8 cellular contexts compared by ENCODE assay signal in genomic region chr1:183081-183480, GRCh38.
DNase-seq lines count a peak whose midpoint lies in the region; ATAC-seq and TF ChIP-seq lines count a peak whose summit lies in the region.
"Not testable (repeated sequence)": the region's sequence is repeated elsewhere in the genome, so short reads cannot be mapped to it uniquely, and the experiment has no call there.

No MANE protein-coding gene starts in this region.

- H3K4me3 ChIP-seq in Caco-2 (ENCODE audit: low read depth, low read length); dorsolateral prefrontal cortex; testis: not testable (repeated sequence)

- intact Hi-C loops in Caco-2 (cut with micrococcal nuclease; ENCODE audit: unreplicated experiment); dorsolateral prefrontal cortex (cut with DNase I); sciatic nerve (cut with DNase I); testis (cut with DNase I; ENCODE audit: low total_unique reads): not testable (repeated sequence)

- H3K4me3 Mint-ChIP-seq in Caco-2 (ENCODE audit: unreplicated experiment); activated CD8-positive, alpha-beta T cell treated with anti-CD3 and anti-CD28 coated beads, Interleukin-2, amount 10 ng/mL, durations not matched to agents 7 days and 5 days: not testable (repeated sequence)

- ATAC-seq in activated CD8-positive, alpha-beta T cell treated with anti-CD3 and anti-CD28 coated beads, Interleukin-2, amount 10 ng/mL, durations not matched to agents 7 days and 5 days; left lobe of liver; sciatic nerve: not testable (repeated sequence)

- not testable (repeated sequence) for H3K9me3 ChIP-seq in Caco-2, testis

- CTCF ChIA-PET in Caco-2 (lab: Charles Lee); activated CD8-positive, alpha-beta T cell treated with anti-CD3 and anti-CD28 coated beads, Interleukin-2, amount 10 ng/mL, durations not matched to agents 7 days and 5 days (lab: Charles Lee): not testable (repeated sequence)

- not testable (repeated sequence) for H3K27ac Mint-ChIP-seq in Caco-2 (ENCODE audit: unreplicated experiment); activated CD8-positive, alpha-beta T cell treated with anti-CD3 and anti-CD28 coated beads, Interleukin-2, amount 10 ng/mL, durations not matched to agents 7 days and 5 days

- POLR2A ChIA-PET in Caco-2 (lab: Charles Lee); activated CD8-positive, alpha-beta T cell treated with anti-CD3 and anti-CD28 coated beads, Interleukin-2, amount 10 ng/mL, durations not matched to agents 7 days and 5 days (lab: Charles Lee): not testable (repeated sequence)

- not testable (repeated sequence) for BruUV-seq in Caco-2 (replicated peaks; lab: Mats Ljungman, UMichigan)

- H3K4me1 ChIP-seq in Caco-2, testis: not testable (repeated sequence)

- not testable (repeated sequence) for H3K36me3 ChIP-seq in Caco-2 (ENCODE audit: control insufficient read depth, insufficient read depth, low read length); testis (ENCODE audit: low read depth, missing control alignments)

- DNase-seq in Caco-2 (peak; percentile 12 to 37), activated gamma-delta T cell treated with Interleukin-2 at 50 U/mL for 16 hours (peak; percentile 3), dorsolateral prefrontal cortex (peak in 6 of 10 donors; percentile 1 to 30 (median 20)), left lobe of liver (ENCODE audit: low spot score) (peak; percentile 41), mesenteric fat pad (ENCODE audit: low spot score) (peak; percentile 88), sciatic nerve (ENCODE audit: low spot score) (peak; percentile 57), testis (peak; percentile 12)
- peak; percentile 14 for DNase-seq in activated CD8-positive, alpha-beta T cell treated with anti-CD3 and anti-CD28 coated beads, Interleukin-2, amount 10 ng/mL, durations not matched to agents 7 days and 5 days

- H3K27ac ChIP-seq in dorsolateral prefrontal cortex, testis: not testable (repeated sequence)

- not testable (repeated sequence) for H3K4me1 Mint-ChIP-seq in Caco-2 (ENCODE audit: low read depth, unreplicated experiment); activated CD8-positive, alpha-beta T cell treated with anti-CD3 and anti-CD28 coated beads, Interleukin-2, amount 10 ng/mL, durations not matched to agents 7 days and 5 days (ENCODE audit: low read depth)

- not testable (repeated sequence) for TF ChIP-seq CTCF in Caco-2 (IDR thresholded peaks at IDR 0.05; ENCODE audit: insufficient read depth in 1 of 2, low read depth in 1 of 2, low read length in 1 of 2, severe bottlenecking in 1 of 2, unreplicated experiment in 1 of 2); dorsolateral prefrontal cortex (IDR thresholded peaks at IDR 0.05 in 54 of 56, conservative IDR thresholded peaks at IDR 0.05 in 2 of 56; ENCODE audit: low read depth in 1 of 56, partially characterized antibody in 56 of 56); testis (IDR thresholded peaks at IDR 0.05)

- not testable (repeated sequence) for H3K9me3 Mint-ChIP-seq in Caco-2 (ENCODE audit: unreplicated experiment); activated CD8-positive, alpha-beta T cell treated with anti-CD3 and anti-CD28 coated beads, Interleukin-2, amount 10 ng/mL, durations not matched to agents 7 days and 5 days (ENCODE audit: insufficient read depth)

- H3K36me3 Mint-ChIP-seq in Caco-2 (ENCODE audit: insufficient read depth, unreplicated experiment); activated CD8-positive, alpha-beta T cell treated with anti-CD3 and anti-CD28 coated beads, Interleukin-2, amount 10 ng/mL, durations not matched to agents 7 days and 5 days (ENCODE audit: low read depth): not testable (repeated sequence)

- TF ChIP-seq POLR2A in testis (IDR thresholded peaks at IDR 0.05) = not testable (repeated sequence)

- not testable (repeated sequence) for H3K27me3 Mint-ChIP-seq in Caco-2 (ENCODE audit: insufficient read depth, unreplicated experiment); activated CD8-positive, alpha-beta T cell treated with anti-CD3 and anti-CD28 coated beads, Interleukin-2, amount 10 ng/mL, durations not matched to agents 7 days and 5 days (ENCODE audit: low read depth)

- WGBS in testis, 2 donors = 74% methylated on average over 7 of the region's 10 CpGs; no CpG with 5 or more reads in 1 of the 2 donors

- not testable (repeated sequence) for H3K27me3 ChIP-seq in Caco-2 (replicated peaks; ENCODE audit: control insufficient read depth, insufficient read depth, low read length); dorsolateral prefrontal cortex; testis

Comparison
In these comparisons a context has a peak if more than half of its experiments do, and no peak if none do; other contexts are left out.
1. DNase-seq: peak in every context shown above with its lines; median percentile 88 in mesenteric fat pad; 57 in sciatic nerve; 41 in left lobe of liver; 24 in Caco-2; 20 in dorsolateral prefrontal cortex; 14 in activated CD8-positive, alpha-beta T cell treated with anti-CD3 and anti-CD28 coated beads, Interleukin-2, amount 10 ng/mL, durations not matched to agents 7 days and 5 days; 12 in testis; 3 in activated gamma-delta T cell treated with Interleukin-2 at 50 U/mL for 16 hours.